9 cellular contexts compared by ENCODE assay signal in the genomic region with DNA sequence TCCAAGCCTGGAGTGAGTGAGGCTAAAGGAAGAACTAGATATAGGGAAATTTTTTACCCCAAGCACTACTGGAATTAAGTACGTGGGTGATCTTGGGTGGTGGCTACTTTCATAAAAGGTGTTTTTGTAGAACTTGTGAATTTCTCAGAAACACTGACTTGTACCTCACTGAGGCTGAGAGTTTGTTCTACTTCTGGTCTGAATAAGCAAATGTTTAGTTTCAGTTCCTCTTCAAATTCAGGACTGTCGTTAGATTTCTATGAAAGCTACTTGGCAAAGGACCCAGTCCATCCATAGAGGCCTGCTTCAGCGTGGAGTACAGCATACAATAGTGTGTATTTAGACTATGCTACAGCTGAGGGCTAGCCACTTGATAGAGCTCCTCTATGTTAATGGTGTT.
A peak's percentile ranks its signal among the peaks of the same experiment; 100 is the strongest.
DNase-seq lines count a peak whose midpoint lies in the region; ATAC-seq and TF ChIP-seq lines count a peak whose summit lies in the region.
"Had no signal": no experiment of that assay in that cellular context is flagged by ENCODE, and none has a peak within 500 bp of the region (broad histone marks: within the 10 kb centered on the region; RNA-seq: fewer than 3 reads in every experiment).

No MANE protein-coding gene starts in this region.

- DNase-seq in GM13976 (ENCODE audit: low spot score) = peak; percentile 59
- peak; percentile 27 for DNase-seq in OCI-M1 (lab: John Stamatoyannopoulos, UW)
- no peak for DNase-seq in NCI-H146 (lab: John Stamatoyannopoulos, UW)
- DNase-seq in NCI-H187 treated with DMSO at 0.1 percent for 48 hours (lab: John Stamatoyannopoulos, UW) = no peak
- DNase-seq in iPS-NIHi7 (ENCODE audit: extremely low spot score) = no peak
- no peak for DNase-seq in stomach

- no peaks in the 10 kb centered on the region for H3K27me3 ChIP-seq in stomach

- no peak for TF ChIP-seq EP300 in stomach (IDR thresholded peaks at IDR 0.05)

- H3K27ac ChIP-seq in stomach = peak overlapping the region in 1 of 5 donors; percentile 18
- H3K27ac ChIP-seq: parathyroid adenoma had no signal

- no peaks in the 10 kb centered on the region for H3K36me3 ChIP-seq in stomach

- H3K4me3 ChIP-seq in stomach = no peak overlapping the region

- in situ Hi-C loops in GM13976 (cut with MboI; ENCODE audit: low sequenced_read_pairs, unreplicated experiment) = no loop called here

- intact Hi-C loops in stomach (cut with DNase I; ENCODE audit: low total_unique reads) = loop anchor here (10.0 kb wide), 1 partner anchor 649 kb away; no protein-coding TSS in a partner anchor

- 45 to 56% (median 52%) methylated on average over 3 of the region's 3 CpGs for WGBS in stomach, 5 donors

- H3K4me1 ChIP-seq in stomach = no peaks in the 10 kb centered on the region
- H3K4me1 ChIP-seq: parathyroid adenoma had no signal

- TF ChIP-seq POLR2A in stomach (IDR thresholded peaks at IDR 0.05) = no peak

- TF ChIP-seq CTCF in GM13976 (IDR thresholded peaks at IDR 0.05; ENCODE audit: borderline replicate concordance, control extremely low read depth, extremely low read depth, insufficient read depth, missing control alignments) = no peak
- no peak for TF ChIP-seq CTCF in stomach (IDR thresholded peaks at IDR 0.05)

- ATAC-seq in GM19395 (IDR thresholded peaks at IDR 0.05; ENCODE audit: unreplicated experiment) (peak; percentile 98), HG03045 (IDR thresholded peaks at IDR 0.05; ENCODE audit: unreplicated experiment) (peak; percentile 97)

- H3K9me3 ChIP-seq in stomach = no peaks in the 10 kb centered on the region

Comparison
In these comparisons a context has a peak if more than half of its experiments do, and no peak if none do; other contexts are left out.
1. DNase-seq: peak in GM13976 (single experiment) and OCI-M1 (single experiment); none in NCI-H146 (single experiment), NCI-H187 treated with DMSO at 0.1 percent for 48 hours (single experiment), iPS-NIHi7 (single experiment) and stomach (single experiment).